16 cellular contexts compared by ENCODE assay signal in the genomic region with DNA sequence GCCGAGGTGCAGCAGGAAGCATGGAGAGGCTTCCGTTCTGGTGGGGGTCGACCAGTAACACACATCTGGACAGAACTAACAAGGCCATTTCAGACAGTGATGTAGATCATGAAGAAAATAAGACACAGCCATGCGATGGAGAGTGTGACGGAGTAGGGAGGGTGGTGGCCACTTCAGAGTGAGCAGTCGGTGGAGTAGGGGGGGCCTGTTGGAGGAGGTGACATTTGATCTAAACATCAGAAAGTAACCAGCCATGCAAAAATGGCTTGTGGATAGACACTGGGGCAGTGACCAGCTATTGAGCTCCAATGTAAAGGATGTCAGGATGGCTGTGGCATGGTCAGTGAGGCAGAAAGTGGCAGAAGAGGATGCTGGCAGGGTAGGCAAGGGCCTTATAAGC.
A peak's percentile ranks its signal among the peaks of the same experiment; 100 is the strongest.
DNase-seq lines count a peak whose midpoint lies in the region; ATAC-seq, FAIRE-seq and TF ChIP-seq lines count a peak whose summit lies in the region.
"Had no signal": no experiment of that assay in that cellular context is flagged by ENCODE, and none has a peak within 500 bp of the region (broad histone marks: within the 10 kb centered on the region; RNA-seq: fewer than 3 reads in every experiment).

No MANE protein-coding gene starts in this region.

- peaks cover 92% of the 10 kb centered on the region for H3K79me2 ChIP-seq in K562 (ENCODE audit: control insufficient read depth, insufficient read depth, low read length)
- no peaks in the 10 kb centered on the region for H3K79me2 ChIP-seq in neural progenitor cell (ENCODE audit: low read depth)

- no peak overlapping the region for H3K4me3 Mint-ChIP-seq in neural progenitor cell
- no peak overlapping the region for H3K4me3 Mint-ChIP-seq in activated T-cell treated with anti-CD3 and anti-CD28 coated beads, Interleukin-2, amount 50 U/mL, for 24 hours
- H3K4me3 Mint-ChIP-seq: activated naive CD8-positive, alpha-beta T cell; neural crest cell had no signal

- peaks cover 37% of the 10 kb centered on the region for H3K4me1 Mint-ChIP-seq in neural progenitor cell
- peaks cover 8% of the 10 kb centered on the region for H3K4me1 Mint-ChIP-seq in activated T-cell treated with anti-CD3 and anti-CD28 coated beads, Interleukin-2, amount 50 U/mL, for 24 hours (ENCODE audit: low read depth)

- TF ChIP-seq CTCF in K562 (IDR thresholded peaks at IDR 0.05 in 2 of 3, conservative IDR thresholded peaks at IDR 0.05 in 1 of 3; ENCODE audit: insufficient read depth in 2 of 3, low read depth in 1 of 3, low read length in 3 of 3) (no peak), neural progenitor cell (IDR thresholded peaks at IDR 0.05) (no peak)

- no peaks in the 10 kb centered on the region for H3K9me3 ChIP-seq in K562 (replicated peaks; ENCODE audit: control insufficient read depth, insufficient read depth, low read depth, low read length)
- H3K9me3 ChIP-seq in neural progenitor cell (ENCODE audit: low read depth), result no peaks in the 10 kb centered on the region
- H3K9me3 ChIP-seq: upper lobe of right lung had no signal

- TF ChIP-seq EP300 in K562 (IDR thresholded peaks at IDR 0.05; ENCODE audit: low read length), result no peak

- in situ Hi-C loops in K562 (cut with MboI), result no loop called here

- TF ChIP-seq RAD21 in K562 (CRISPR knock-in tag; conservative IDR thresholded peaks at IDR 0.05 in 1 of 2, IDR thresholded peaks at IDR 0.05 in 1 of 2), result no peak

- FAIRE-seq in K562 (lab: Jason Lieb, UNC), result no peak
- FAIRE-seq: H1 had no signal

- H3K4me3 ChIP-seq in K562 (no peak overlapping the region), neural progenitor cell (no peak overlapping the region)
- H3K4me3 ChIP-seq: upper lobe of right lung had no signal

- no peak for TF ChIP-seq POLR2A in K562 (conservative IDR thresholded peaks at IDR 0.05)

- BruUV-seq in K562 (replicated peaks; lab: Mats Ljungman, UMichigan), result no TSS peak

- ATAC-seq in K562 (peak; percentile 53), GM21447 (IDR thresholded peaks at IDR 0.05; ENCODE audit: unreplicated experiment) (no peak)
- ATAC-seq: upper lobe of right lung had no signal

- H3K4me2 ChIP-seq in K562 (ENCODE audit: insufficient read depth, low read length) (no peak overlapping the region), neural progenitor cell (peak overlapping the region; percentile 37)

- H3K27ac ChIP-seq in K562 (ENCODE audit: extremely low read depth, low read depth, low read length) (no peak overlapping the region), neural progenitor cell (no peak overlapping the region)
- H3K27ac ChIP-seq: upper lobe of right lung had no signal

- no peaks in the 10 kb centered on the region for H3K9me1 ChIP-seq in K562 (ENCODE audit: control insufficient read depth, insufficient read depth, low read length)

- H3K36me3 Mint-ChIP-seq in neural progenitor cell, result no peaks in the 10 kb centered on the region
- H3K36me3 Mint-ChIP-seq in activated T-cell treated with anti-CD3 and anti-CD28 coated beads, Interleukin-2, amount 50 U/mL, for 24 hours (ENCODE audit: low read depth), result no peaks in the 10 kb centered on the region

- no peaks in the 10 kb centered on the region for H3K9me3 Mint-ChIP-seq in neural progenitor cell
- no peaks in the 10 kb centered on the region for H3K9me3 Mint-ChIP-seq in activated T-cell treated with anti-CD3 and anti-CD28 coated beads, Interleukin-2, amount 50 U/mL, for 24 hours
- H3K9me3 Mint-ChIP-seq: neural crest cell had no signal

- H3K36me3 ChIP-seq in K562 (ENCODE audit: control insufficient read depth, insufficient read depth, low read length), result peaks cover 13% of the 10 kb centered on the region; the same call in 2 of the 3 replicates
- no peaks in the 10 kb centered on the region for H3K36me3 ChIP-seq in neural progenitor cell
- H3K36me3 ChIP-seq: upper lobe of right lung had no signal

- DNase-seq in ELR (ENCODE audit: low read depth), result peak; percentile 18
- DNase-seq in NCI-H2029 (lab: John Stamatoyannopoulos, UW), result peak; percentile 74
- peak in 2 of 4 experiments; percentile 34 to 40 for DNase-seq in K562 (ENCODE audit: extremely low read depth in 1 of 4, low spot score in 3 of 4)
- DNase-seq in neural progenitor cell (ENCODE audit: low spot score), result no peak
- DNase-seq in activated T-cell treated with anti-CD3 and anti-CD28 coated beads, Interleukin-2, amount 50 U/mL, for 24 hours, result no peak
- DNase-seq in NCI-H748 treated with DMSO at 0.1 percent for 48 hours (lab: John Stamatoyannopoulos, UW), result no peak
- DNase-seq: activated CD4-positive, alpha-beta T cell treated with anti-CD3 and anti-CD28 coated beads for 48 hours; effector memory CD4-positive, alpha-beta T cell; foreskin fibroblast; NCI-H1092 treated with DMSO at 0.1 percent for 48 hours; stimulated activated CD4-positive, alpha-beta T cell treated with anti-CD3 and anti-CD28 coated beads, Interleukin-4, amount 100 ng/mL, for 4 hours; upper lobe of right lung had no signal

- peaks cover 13 to 35% of the 10 kb centered on the region in 2 experiments; a peak in 4 of 5 replicates for H3K4me1 ChIP-seq in K562 (replicated peaks in 1 of 2; ENCODE audit: control insufficient read depth in 2 of 2, insufficient read depth in 2 of 2, low read length in 2 of 2)
- peaks cover 17% of the 10 kb centered on the region for H3K4me1 ChIP-seq in neural progenitor cell

- WGBS in K562 (ENCODE audit: insufficient coverage, low coverage, missing lambda C conversion rate), result 42% methylated on average over 6 of the region's 6 CpGs

- H3K27ac Mint-ChIP-seq in neural progenitor cell, result peak overlapping the region; percentile 25
- H3K27ac Mint-ChIP-seq in activated T-cell treated with anti-CD3 and anti-CD28 coated beads, Interleukin-2, amount 50 U/mL, for 24 hours, result no peak overlapping the region
- H3K27ac Mint-ChIP-seq: activated naive CD8-positive, alpha-beta T cell had no signal

- peaks cover 32% of the 10 kb centered on the region for H4K20me1 ChIP-seq in K562 (replicated peaks; ENCODE audit: control insufficient read depth, insufficient read depth, low read length)
- H4K20me1 ChIP-seq in neural progenitor cell (ENCODE audit: low read depth), result peaks cover 3% of the 10 kb centered on the region

- POLR2A ChIA-PET in K562 (lab: Yijun Ruan, JAX), result interaction anchor here (1.0 to 1.5 kb wide), 4 partner anchors 10 to 51 kb away, joined by 3 to 9 read pairs (median 6); no protein-coding TSS in a partner anchor

- no peak overlapping the region for H2AFZ ChIP-seq in K562 (ENCODE audit: low read depth, low read length)
- no peak overlapping the region for H2AFZ ChIP-seq in neural progenitor cell (replicated peaks)

- intact Hi-C loops in K562 (cut with micrococcal nuclease), result no loop called here

- H3K9ac ChIP-seq in K562 (ENCODE audit: insufficient read depth in 1 of 2, low read depth in 2 of 2, low read length in 2 of 2) (no peak overlapping the region), neural progenitor cell (no peak overlapping the region)

- peaks cover 3% of the 10 kb centered on the region for H3K27me3 Mint-ChIP-seq in neural progenitor cell (ENCODE audit: insufficient read depth, low read depth)
- no peaks in the 10 kb centered on the region for H3K27me3 Mint-ChIP-seq in activated T-cell treated with anti-CD3 and anti-CD28 coated beads, Interleukin-2, amount 50 U/mL, for 24 hours
- H3K27me3 Mint-ChIP-seq: activated naive CD8-positive, alpha-beta T cell had no signal

- no peaks in the 10 kb centered on the region for H3K27me3 ChIP-seq in K562 (ENCODE audit: control insufficient read depth in 2 of 2, insufficient read depth in 2 of 2, low read length in 2 of 2)
- no peaks in the 10 kb centered on the region for H3K27me3 ChIP-seq in neural progenitor cell
- H3K27me3 ChIP-seq: upper lobe of right lung had no signal

- CTCF ChIA-PET in K562 (lab: Yijun Ruan, JAX; ENCODE audit: low intra/inter-chr PET ratio), result no interaction called here

- peaks cover 6% of the 10 kb centered on the region for H3F3A ChIP-seq in neural progenitor cell (ENCODE audit: low read depth)

TF ChIP-seq in K562, 482 proteins besides CTCF, POLR2A, EP300 and RAD21 (continues in another document):
- TF ChIP-seq RBM25 (IDR thresholded peaks at IDR 0.05; ENCODE audit: low read depth, low read length, severe bottlenecking) (peak; percentile 1), YBX1 (IDR thresholded peaks at IDR 0.05) (no peak), SRSF7 (optimal IDR thresholded peaks at IDR 0.05; ENCODE audit: low read depth, low read length) (no peak), PPARD (CRISPR knock-in tag; IDR thresholded peaks at IDR 0.05) (no peak), HDAC1 (IDR thresholded peaks at IDR 0.05) (no peak)
- TF ChIP-seq, protein P1, sequence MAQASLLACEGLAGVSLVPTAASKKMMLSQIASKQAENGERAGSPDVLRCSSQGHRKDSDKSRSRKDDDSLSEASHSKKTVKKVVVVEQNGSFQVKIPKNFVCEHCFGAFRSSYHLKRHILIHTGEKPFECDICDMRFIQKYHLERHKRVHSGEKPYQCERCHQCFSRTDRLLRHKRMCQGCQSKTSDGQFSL (CRISPR knock-in tag; IDR thresholded peaks at IDR 0.05), result 0 out of 2 replicates have a peak, but pooled peaks have one; percentile 41
- TF ChIP-seq, protein P1 (tag; IDR thresholded peaks at IDR 0.05), result no peak
- TF ChIP-seq, protein P2, sequence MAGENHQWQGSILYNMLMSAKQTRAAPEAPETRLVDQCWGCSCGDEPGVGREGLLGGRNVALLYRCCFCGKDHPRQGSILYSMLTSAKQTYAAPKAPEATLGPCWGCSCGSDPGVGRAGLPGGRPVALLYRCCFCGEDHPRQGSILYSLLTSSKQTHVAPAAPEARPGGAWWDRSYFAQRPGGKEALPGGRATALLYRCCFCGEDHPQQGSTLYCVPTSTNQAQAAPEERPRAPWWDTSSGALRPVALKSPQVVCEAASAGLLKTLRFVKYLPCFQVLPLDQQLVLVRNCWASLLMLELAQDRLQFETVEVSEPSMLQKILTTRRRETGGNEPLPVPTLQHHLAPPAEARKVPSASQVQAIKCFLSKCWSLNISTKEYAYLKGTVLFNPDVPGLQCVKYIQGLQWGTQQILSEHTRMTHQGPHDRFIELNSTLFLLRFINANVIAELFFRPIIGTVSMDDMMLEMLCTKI (IDR thresholded peaks at IDR 0.05; ENCODE audit: partially characterized antibody), result no peak
- TF ChIP-seq, protein P3, sequence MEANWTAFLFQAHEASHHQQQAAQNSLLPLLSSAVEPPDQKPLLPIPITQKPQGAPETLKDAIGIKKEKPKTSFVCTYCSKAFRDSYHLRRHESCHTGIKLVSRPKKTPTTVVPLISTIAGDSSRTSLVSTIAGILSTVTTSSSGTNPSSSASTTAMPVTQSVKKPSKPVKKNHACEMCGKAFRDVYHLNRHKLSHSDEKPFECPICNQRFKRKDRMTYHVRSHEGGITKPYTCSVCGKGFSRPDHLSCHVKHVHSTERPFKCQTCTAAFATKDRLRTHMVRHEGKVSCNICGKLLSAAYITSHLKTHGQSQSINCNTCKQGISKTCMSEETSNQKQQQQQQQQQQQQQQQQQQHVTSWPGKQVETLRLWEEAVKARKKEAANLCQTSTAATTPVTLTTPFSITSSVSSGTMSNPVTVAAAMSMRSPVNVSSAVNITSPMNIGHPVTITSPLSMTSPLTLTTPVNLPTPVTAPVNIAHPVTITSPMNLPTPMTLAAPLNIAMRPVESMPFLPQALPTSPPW (CRISPR knock-in tag; IDR thresholded peaks at IDR 0.05), result peak; percentile 76

Comparison
In these comparisons a context has a peak if more than half of its experiments do, and no peak if none do; other contexts are left out.
1. DNase-seq: peak in ELR (single experiment) and NCI-H2029 (single experiment); none in neural progenitor cell (single experiment), activated T-cell treated with anti-CD3 and anti-CD28 coated beads, Interleukin-2, amount 50 U/mL, for 24 hours (single experiment) and NCI-H748 treated with DMSO at 0.1 percent for 48 hours (single experiment).